Comparison of ENCODE assay signal across 2 cellular contexts in genomic region chr2:15640291-15640711, GRCh38.
TF ChIP-seq lines count a peak whose summit lies in the region.

No MANE protein-coding gene starts in this region.

TF ChIP-seq in K562, 482 proteins besides CTCF, POLR2A, EP300 and RAD21 (continued from another document):
- TF ChIP-seq ZNF589 (CRISPR knock-in tag; IDR thresholded peaks at IDR 0.05; ENCODE audit: low read depth) (no peak), AFF4 (CRISPR knock-in tag; IDR thresholded peaks at IDR 0.05) (no peak), ZNF668 (CRISPR knock-in tag; IDR thresholded peaks at IDR 0.05) (no peak), MAZ (CRISPR knock-in tag; conservative IDR thresholded peaks at IDR 0.05 in 1 of 2, IDR thresholded peaks at IDR 0.05 in 1 of 2) (0 out of 4 replicates have a peak, but pooled peaks of 1 of the 2 experiments have one; percentile 43), JUND (IDR thresholded peaks at IDR 0.05; ENCODE audit: borderline replicate concordance, low read depth, low read length) (peak; percentile 85), JUND (tag; IDR thresholded peaks at IDR 0.05; ENCODE audit: borderline replicate concordance, low read depth, low read length) (peak; percentile 64; the same call in 1 of the 3 replicates), JUN (IDR thresholded peaks at IDR 0.05; ENCODE audit: borderline replicate concordance, low read depth, low read length) (peak; percentile 70; the same call in 1 of the 2 replicates), JUN (CRISPR knock-in tag; IDR thresholded peaks at IDR 0.05; ENCODE audit: borderline replicate concordance) (no peak), MEF2A (IDR thresholded peaks at IDR 0.05; ENCODE audit: control insufficient read depth, low read depth, low read length) (0 out of 2 replicates have a peak, but pooled peaks have one; percentile 56), ATF3 (IDR thresholded peaks at IDR 0.05) (peak; percentile 81), ATF3 (CRISPR knock-in tag; conservative IDR thresholded peaks at IDR 0.05) (no peak), ZNF3 (CRISPR knock-in tag; IDR thresholded peaks at IDR 0.05) (no peak), MBD2 (IDR thresholded peaks at IDR 0.05; ENCODE audit: borderline replicate concordance, low read depth) (no peak), VEZF1 (CRISPR knock-in tag; IDR thresholded peaks at IDR 0.05) (0 out of 2 replicates have a peak, but pooled peaks have one; percentile 14), NFIC (IDR thresholded peaks at IDR 0.05) (peak; percentile 97)

TF ChIP-seq in HepG2, 621 proteins besides CTCF, POLR2A, EP300 and RAD21 (continued from another document):
- TF ChIP-seq BATF2 (CRISPR knock-in tag; IDR thresholded peaks at IDR 0.05) (no peak), ZNF441 (CRISPR knock-in tag; IDR thresholded peaks at IDR 0.05; ENCODE audit: borderline replicate concordance) (no peak), THAP11 (CRISPR knock-in tag; IDR thresholded peaks at IDR 0.05) (no peak), CBFB (CRISPR knock-in tag; IDR thresholded peaks at IDR 0.05) (no peak), ZNF652 (CRISPR knock-in tag; IDR thresholded peaks at IDR 0.05; ENCODE audit: borderline replicate concordance, low read depth) (no peak), ZSCAN5A (CRISPR knock-in tag; IDR thresholded peaks at IDR 0.05; ENCODE audit: borderline replicate concordance) (no peak), ZNF362 (CRISPR knock-in tag; IDR thresholded peaks at IDR 0.05; ENCODE audit: borderline replicate concordance) (no peak), ZNF563 (CRISPR knock-in tag; IDR thresholded peaks at IDR 0.05) (no peak), ZNF432 (CRISPR knock-in tag; IDR thresholded peaks at IDR 0.05; ENCODE audit: borderline replicate concordance) (no peak), TBX3 (IDR thresholded peaks at IDR 0.05; ENCODE audit: borderline replicate concordance) (no peak), HOMEZ (CRISPR knock-in tag; IDR thresholded peaks at IDR 0.05; ENCODE audit: low read depth) (peak; percentile 88; the same call in 1 of the 2 replicates), PATZ1 (CRISPR knock-in tag; IDR thresholded peaks at IDR 0.05) (peak; percentile 60), FOSL2 (CRISPR knock-in tag; IDR thresholded peaks at IDR 0.05) (peak; percentile 81), ARID5B (CRISPR knock-in tag; IDR thresholded peaks at IDR 0.05) (peak; percentile 27; the same call in 1 of the 2 replicates), HES4 (CRISPR knock-in tag; IDR thresholded peaks at IDR 0.05; ENCODE audit: borderline replicate concordance) (no peak), ZNF136 (CRISPR knock-in tag; IDR thresholded peaks at IDR 0.05; ENCODE audit: low read depth) (no peak), NFIB (CRISPR knock-in tag; IDR thresholded peaks at IDR 0.05; ENCODE audit: borderline replicate concordance) (no peak), SP2 (CRISPR knock-in tag; IDR thresholded peaks at IDR 0.05) (no peak), SP1 (IDR thresholded peaks at IDR 0.05) (no peak), SP1 (CRISPR knock-in tag; IDR thresholded peaks at IDR 0.05) (no peak), RBM22 (optimal IDR thresholded peaks at IDR 0.05; ENCODE audit: low read length) (no peak)
